8 cellular contexts compared by ENCODE assay signal in the genomic region with DNA sequence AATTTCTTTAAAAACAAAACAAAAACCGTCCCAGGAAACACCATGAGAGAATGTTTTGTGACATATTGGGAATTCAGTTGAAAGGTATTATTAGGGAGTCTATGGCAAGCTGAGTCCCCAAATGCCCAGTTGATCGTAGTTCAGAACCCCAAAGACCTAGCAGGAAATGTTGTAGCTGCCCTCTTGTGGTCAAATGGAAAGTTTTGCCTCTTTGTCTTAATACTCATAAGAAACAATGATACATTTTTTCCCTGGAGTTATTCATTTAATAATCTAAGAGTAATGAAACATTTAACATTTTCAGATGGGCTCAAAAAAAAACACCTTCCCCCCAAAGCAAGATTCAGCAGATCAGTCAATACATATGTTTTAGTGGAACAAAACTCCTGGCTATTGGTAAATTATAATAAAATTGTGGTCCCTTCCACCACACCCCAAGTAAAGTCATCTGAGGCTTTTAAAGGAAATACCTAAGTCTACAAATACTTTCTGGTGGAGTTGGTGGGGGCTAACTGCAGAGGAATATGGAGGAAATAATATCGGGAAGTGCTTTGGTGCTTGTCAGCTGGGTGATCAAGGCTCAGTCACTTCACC. TPM values are rescaled to one million over a fixed set of nuclear protein-coding genes. Genes with fewer than 3 reads are reported as not detected.
DNase-seq lines count a peak whose midpoint lies in the region; ATAC-seq and TF ChIP-seq lines count a peak whose summit lies in the region.

No MANE protein-coding gene starts in this region.

- H3K36me3 ChIP-seq in RWPE2 (ENCODE audit: low read depth) = no peaks in the 10 kb centered on the region

- ATAC-seq in RWPE2 (ENCODE audit: low read depth) (peak; percentile 35; the same call in 1 of the 3 replicates), HG03159 (IDR thresholded peaks at IDR 0.05; ENCODE audit: unreplicated experiment) (no peak)

- peak overlapping the region; percentile 87 for H3K27ac ChIP-seq in RWPE2 (ENCODE audit: poor library complexity, severe bottlenecking)

- H3K4me1 ChIP-seq in RWPE2 (ENCODE audit: insufficient read depth, poor library complexity, severe bottlenecking) = peaks cover 25% of the 10 kb centered on the region

- DNase-seq in NOMO-1 (lab: John Stamatoyannopoulos, UW; ENCODE audit: unreplicated experiment in 2 of 2) (peak; percentile 17 to 42), NOMO-1 treated with dmso at 0.1 percent for 144 hours (lab: John Stamatoyannopoulos, UW; ENCODE audit: unreplicated experiment) (no peak), HT-29 (ENCODE audit: low spot score) (peak; percentile 78), RWPE2 (ENCODE audit: low spot score) (no peak), fibroblast of gingiva (ENCODE audit: low read depth) (peak; percentile 52), pulmonary artery endothelial cell (ENCODE audit: low read depth, low spot score) (peak; percentile 54)
- no peak for DNase-seq in activated T-helper 1 cell treated with anti-CD3 and anti-CD28 coated beads, Interleukin-12 subunit alpha, Interleukin-12 subunit beta, Interleukin-2, Interleukin-4 antibody, amounts not matched to agents 30 ng/mL and 10 ng/mL and 1 ng/mL, durations not matched to agents 14 hours and 24 hours and 36 hours (ENCODE audit: low spot score)

- intact Hi-C loops in activated T-helper 1 cell treated with anti-CD3 and anti-CD28 coated beads, Interleukin-12 subunit alpha, Interleukin-12 subunit beta, Interleukin-2, Interleukin-4 antibody, amounts not matched to agents 30 ng/mL and 10 ng/mL and 1 ng/mL, durations not matched to agents 14 hours and 24 hours and 36 hours (cut with micrococcal nuclease) = loop anchor here (1.0 kb wide), 1 partner anchor 243 kb away; no protein-coding TSS in a partner anchor

- no peaks in the 10 kb centered on the region for H3K36me3 Mint-ChIP-seq in activated T-helper 1 cell treated with anti-CD3 and anti-CD28 coated beads, Interleukin-12 subunit alpha, Interleukin-12 subunit beta, Interleukin-2, Interleukin-4 antibody, amounts not matched to agents 30 ng/mL and 10 ng/mL and 1 ng/mL, durations not matched to agents 14 hours and 24 hours and 36 hours (ENCODE audit: low read depth)

- H3K9me3 Mint-ChIP-seq in activated T-helper 1 cell treated with anti-CD3 and anti-CD28 coated beads, Interleukin-12 subunit alpha, Interleukin-12 subunit beta, Interleukin-2, Interleukin-4 antibody, amounts not matched to agents 30 ng/mL and 10 ng/mL and 1 ng/mL, durations not matched to agents 14 hours and 24 hours and 36 hours = no peaks in the 10 kb centered on the region

- no peaks in the 10 kb centered on the region for H3K9me3 ChIP-seq in RWPE2 (ENCODE audit: severe bottlenecking)

- H3K4me3 ChIP-seq in RWPE2 (ENCODE audit: severe bottlenecking) = no peak overlapping the region

- no peak overlapping the region for H3K4me3 Mint-ChIP-seq in activated T-helper 1 cell treated with anti-CD3 and anti-CD28 coated beads, Interleukin-12 subunit alpha, Interleukin-12 subunit beta, Interleukin-2, Interleukin-4 antibody, amounts not matched to agents 30 ng/mL and 10 ng/mL and 1 ng/mL, durations not matched to agents 14 hours and 24 hours and 36 hours

- peaks cover 4% of the 10 kb centered on the region for H3K27me3 Mint-ChIP-seq in activated T-helper 1 cell treated with anti-CD3 and anti-CD28 coated beads, Interleukin-12 subunit alpha, Interleukin-12 subunit beta, Interleukin-2, Interleukin-4 antibody, amounts not matched to agents 30 ng/mL and 10 ng/mL and 1 ng/mL, durations not matched to agents 14 hours and 24 hours and 36 hours (ENCODE audit: insufficient read depth)

- no peaks in the 10 kb centered on the region for H3K27me3 ChIP-seq in RWPE2 (ENCODE audit: insufficient read depth, poor library complexity, severe bottlenecking)

- no peaks in the 10 kb centered on the region for H3K4me1 Mint-ChIP-seq in activated T-helper 1 cell treated with anti-CD3 and anti-CD28 coated beads, Interleukin-12 subunit alpha, Interleukin-12 subunit beta, Interleukin-2, Interleukin-4 antibody, amounts not matched to agents 30 ng/mL and 10 ng/mL and 1 ng/mL, durations not matched to agents 14 hours and 24 hours and 36 hours (ENCODE audit: low read depth)

- peak; percentile 92 for TF ChIP-seq CTCF in RWPE2 (IDR thresholded peaks at IDR 0.05; ENCODE audit: poor library complexity, severe bottlenecking)

- H3K27ac Mint-ChIP-seq in activated T-helper 1 cell treated with anti-CD3 and anti-CD28 coated beads, Interleukin-12 subunit alpha, Interleukin-12 subunit beta, Interleukin-2, Interleukin-4 antibody, amounts not matched to agents 30 ng/mL and 10 ng/mL and 1 ng/mL, durations not matched to agents 14 hours and 24 hours and 36 hours = no peak overlapping the region

RNA-seq across cellular contexts. Expression of a gene that starts 37.8 kb away (rescaled TPM):
- total RNA-seq in HT-29 (2014; rRNA removed; shearing (Covaris generic)) = not detected in 2 replicates
- total RNA-seq in pulmonary artery endothelial cell = 3,607 and 5,886 TPM in 2 replicates
- not detected in 2 replicates for total RNA-seq in activated T-helper 1 cell treated with anti-CD3 and anti-CD28 coated beads, Interleukin-12 subunit alpha, Interleukin-12 subunit beta, Interleukin-2, Interleukin-4 antibody, amounts not matched to agents 30 ng/mL and 10 ng/mL and 1 ng/mL, durations not matched to agents 14 hours and 24 hours and 36 hours

Comparison
In these comparisons a context has a peak if more than half of its experiments do, and no peak if none do; other contexts are left out.
1. DNase-seq: peak in NOMO-1 (2 of 2), HT-29 (single experiment), fibroblast of gingiva (single experiment) and pulmonary artery endothelial cell (single experiment); none in NOMO-1 treated with dmso at 0.1 percent for 144 hours (single experiment), RWPE2 (single experiment) and activated T-helper 1 cell treated with anti-CD3 and anti-CD28 coated beads, Interleukin-12 subunit alpha, Interleukin-12 subunit beta, Interleukin-2, Interleukin-4 antibody, amounts not matched to agents 30 ng/mL and 10 ng/mL and 1 ng/mL, durations not matched to agents 14 hours and 24 hours and 36 hours (single experiment).
2. RNA of a gene that starts 37.8 kb away (total RNA-seq): 3,607 to 5,886 TPM in pulmonary artery endothelial cell; not detected in HT-29 and not detected in activated T-helper 1 cell treated with anti-CD3 and anti-CD28 coated beads, Interleukin-12 subunit alpha, Interleukin-12 subunit beta, Interleukin-2, Interleukin-4 antibody, amounts not matched to agents 30 ng/mL and 10 ng/mL and 1 ng/mL, durations not matched to agents 14 hours and 24 hours and 36 hours; every median in the first group is over 1,000 times any median in the second.